Comparison of ENCODE assay signal across 23 cellular contexts in genomic region chrX:41594634-41595033, GRCh38.
DNase-seq lines count a peak whose midpoint lies in the region; ATAC-seq and TF ChIP-seq lines count a peak whose summit lies in the region.
"Had no signal": no experiment of that assay in that cellular context is flagged by ENCODE, and none has a peak within 500 bp of the region (broad histone marks: within the 10 kb centered on the region; RNA-seq: fewer than 3 reads in every experiment).

No MANE protein-coding gene starts in this region.

- H3K4me1 ChIP-seq in mucosa of descending colon (ENCODE audit: low read depth): no peaks in the 10 kb centered on the region

- peak; percentile 22 for ATAC-seq in mucosa of descending colon
- no peak for ATAC-seq in GM21619 (IDR thresholded peaks at IDR 0.05; ENCODE audit: unreplicated experiment)

- no peak for TF ChIP-seq CTCF in mucosa of descending colon (IDR thresholded peaks at IDR 0.05)

- intact Hi-C loops in mucosa of descending colon (cut with DNase I, micrococcal nuclease): no loop called here

- no peaks in the 10 kb centered on the region for H3K9me3 ChIP-seq in mucosa of descending colon
- H3K9me3 ChIP-seq: MG63, SK-N-SH had no signal

- H3K36me3 ChIP-seq in mucosa of descending colon (ENCODE audit: low read depth): no peaks in the 10 kb centered on the region
- H3K36me3 ChIP-seq: MG63 had no signal

- DNase-seq in DMS 273 (lab: John Stamatoyannopoulos, UW; ENCODE audit: unreplicated experiment) (peak; percentile 13), DMS 273 treated with DMSO at 0.1 percent for 48 hours (lab: John Stamatoyannopoulos, UW) (no peak), amniotic epithelial cell (ENCODE audit: low read depth) (peak; percentile 5), mucosa of descending colon (no peak), RKO (ENCODE audit: low spot score) (no peak), mesenteric fat pad (ENCODE audit: low spot score) (no peak)
- no peak for DNase-seq in stimulated activated CD4-positive, alpha-beta T cell treated with anti-CD3 and anti-CD28 coated beads, Interleukin-1b, Interleukin-23, amount 100 ng/mL, for 48 hours
- DNase-seq: Calu3; CD4-positive, alpha-beta T cell; H7; HFFc6; Kasumi-1; MG63; NCI-H1048; NCI-H146; NCI-H2029 treated with DMSO at 0.1 percent for 48 hours; NCI-H2171 treated with DMSO at 0.1 percent for 48 hours; NCI-H446 treated with DMSO at 0.1 percent for 48 hours; NCI-H69; NK-92 treated with Interleukin-12 subunit alpha and Interleukin-12 subunit beta, amount 100 ng/mL, for 24 hours; SHP77 treated with DMSO at 0.1 percent for 48 hours; SK-N-SH had no signal

- no peak overlapping the region for H3K4me3 ChIP-seq in mucosa of descending colon
- H3K4me3 ChIP-seq: MG63 had no signal

Comparison
In these comparisons a context has a peak if more than half of its experiments do, and no peak if none do; other contexts are left out.
1. DNase-seq: peak in DMS 273 (single experiment) and amniotic epithelial cell (single experiment); none in DMS 273 treated with DMSO at 0.1 percent for 48 hours (single experiment), mucosa of descending colon (0 of 3), RKO (single experiment), mesenteric fat pad (single experiment) and stimulated activated CD4-positive, alpha-beta T cell treated with anti-CD3 and anti-CD28 coated beads, Interleukin-1b, Interleukin-23, amount 100 ng/mL, for 48 hours (single experiment).